13 cellular contexts compared by ENCODE assay signal in the genomic region with DNA sequence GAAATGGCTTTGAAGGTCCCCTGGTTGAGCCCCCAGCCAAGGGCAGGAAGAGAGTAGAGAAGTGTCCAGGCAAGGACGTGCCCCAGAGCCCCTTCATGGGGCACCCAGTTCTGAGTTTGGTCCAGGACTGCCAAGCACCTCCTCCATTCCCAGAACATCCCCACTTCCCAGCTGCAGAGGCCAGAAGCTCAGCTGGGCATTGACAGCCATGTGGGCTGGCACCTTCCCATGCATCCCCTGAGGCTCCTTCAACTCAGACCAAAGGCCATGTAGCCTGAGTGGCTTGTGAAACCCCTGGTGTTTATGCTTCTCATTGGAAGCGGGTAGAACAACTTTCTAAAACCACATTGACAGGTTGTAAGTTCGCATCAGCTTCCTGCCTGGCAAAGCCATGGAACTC.
A peak's percentile ranks its signal among the peaks of the same experiment; 100 is the strongest.
DNase-seq lines count a peak whose midpoint lies in the region; ATAC-seq lines count a peak whose summit lies in the region.
"Had no signal": no experiment of that assay in that cellular context is flagged by ENCODE, and none has a peak within 500 bp of the region (broad histone marks: within the 10 kb centered on the region; RNA-seq: fewer than 3 reads in every experiment).

No MANE protein-coding gene starts in this region.

- peak; percentile 21 for DNase-seq in activated CD8-positive, alpha-beta memory T cell treated with anti-CD3 and anti-CD28 coated beads for 24 hours
- no peak for DNase-seq in activated CD8-positive, alpha-beta memory T cell treated with anti-CD3 and anti-CD28 coated beads, Interleukin-2, amount 50 U/mL, for 4 hours
- peak; percentile 8 for DNase-seq in activated CD8-positive, alpha-beta memory T cell treated with anti-CD3 and anti-CD28 coated beads, Interleukin-2, amount 50 U/mL, for 48 hours
- DNase-seq in left lobe of liver (ENCODE audit: low spot score) (peak; percentile 32), NCI-H1694 (lab: John Stamatoyannopoulos, UW) (no peak)
- DNase-seq: AML-193; CD4-positive, alpha-beta T cell; DMS79 treated with DMSO at 0.1 percent for 48 hours; GF-D8; H9 had no signal

- no peak for ATAC-seq in left lobe of liver
- ATAC-seq in GM18858 (IDR thresholded peaks at IDR 0.05; ENCODE audit: unreplicated experiment): no peak
- no peak for ATAC-seq in GM18873 (IDR thresholded peaks at IDR 0.05; ENCODE audit: low FRiP score, unreplicated experiment)
- ATAC-seq: A549 had no signal

Comparison
In these comparisons a context has a peak if more than half of its experiments do, and no peak if none do; other contexts are left out.
1. DNase-seq: peak in activated CD8-positive, alpha-beta memory T cell treated with anti-CD3 and anti-CD28 coated beads for 24 hours (single experiment), activated CD8-positive, alpha-beta memory T cell treated with anti-CD3 and anti-CD28 coated beads, Interleukin-2, amount 50 U/mL, for 48 hours (single experiment) and left lobe of liver (single experiment); none in activated CD8-positive, alpha-beta memory T cell treated with anti-CD3 and anti-CD28 coated beads, Interleukin-2, amount 50 U/mL, for 4 hours (single experiment) and NCI-H1694 (single experiment).